18 cellular contexts compared by ENCODE assay signal in genomic region chr19:7633619-7634018, GRCh38. TPM values are rescaled to one million over a fixed set of nuclear protein-coding genes. Genes with fewer than 3 reads are reported as not detected.
DNase-seq lines count a peak whose midpoint lies in the region; ATAC-seq and TF ChIP-seq lines count a peak whose summit lies in the region.
"Had no signal": no experiment of that assay in that cellular context is flagged by ENCODE, and none has a peak within 500 bp of the region (broad histone marks: within the 10 kb centered on the region; RNA-seq: fewer than 3 reads in every experiment).

Gene PCP2 (minus strand): TSS chr19:7633719. CDS start chr19:7633457, 262 bp downstream.

- H3K4me3 ChIP-seq in CD8-positive, alpha-beta memory T cell (ENCODE audit: low read length) = no peak within 1 kb of the TSS
- H3K4me3 ChIP-seq: GM23248, SJSA1 had no signal

- H3K4me1 Mint-ChIP-seq in natural killer cell = peaks cover 29 to 65% of the 10 kb centered on the region in 2 donors
- peaks cover 36 to 41% of the 10 kb centered on the region in 2 donors for H3K4me1 Mint-ChIP-seq in natural killer cell treated with Interleukin-12 subunit alpha and Interleukin-12 subunit beta and Interleukin-15 and Interleukin-18, amount 100 ng/mL, for 72 hours (ENCODE audit: low read depth in 2 of 2)
- peaks cover 23% of the 10 kb centered on the region for H3K4me1 Mint-ChIP-seq in neural crest cell
- H3K4me1 Mint-ChIP-seq in CD8-positive, alpha-beta memory T cell = peaks cover 39 to 59% (median 44%) of the 10 kb centered on the region in 3 donors

- peak within 1 kb of the TSS in 1 of 2 donors; percentile 94 for H3K27ac Mint-ChIP-seq in natural killer cell
- peak within 1 kb of the TSS in 1 of 2 donors; percentile 31 for H3K27ac Mint-ChIP-seq in natural killer cell treated with Interleukin-12 subunit alpha and Interleukin-12 subunit beta and Interleukin-15 and Interleukin-18, amount 100 ng/mL, for 72 hours
- no peak within 1 kb of the TSS for H3K27ac Mint-ChIP-seq in neural crest cell (ENCODE audit: unreplicated experiment)
- peak within 1 kb of the TSS in 4 of 8 donors; percentile 42 to 95 (median 81) for H3K27ac Mint-ChIP-seq in CD8-positive, alpha-beta memory T cell

- CTCF ChIA-PET in CD8-positive, alpha-beta memory T cell (lab: Charles Lee) = interaction anchor here (1.0 kb wide), 2 partner anchors 47 to 288 kb away, joined by 3 to 4 read pairs; partner anchors contain the start of gene TRAPPC5

- H3K9me3 Mint-ChIP-seq in natural killer cell (no peaks in the 10 kb centered on the region), neural crest cell (no peaks in the 10 kb centered on the region)
- H3K9me3 Mint-ChIP-seq in natural killer cell treated with Interleukin-12 subunit alpha and Interleukin-12 subunit beta and Interleukin-15 and Interleukin-18, amount 100 ng/mL, for 72 hours = no peaks in the 10 kb centered on the region
- no peaks in the 10 kb centered on the region for H3K9me3 Mint-ChIP-seq in CD8-positive, alpha-beta memory T cell

- intact Hi-C loops in natural killer cell (cut with micrococcal nuclease) = loop anchor here (10.0 kb wide), 1 partner anchor 51 kb away; the partner anchor contains the start of gene TRAPPC5

- H3K36me3 Mint-ChIP-seq in natural killer cell = no peaks in the 10 kb centered on the region
- peaks cover 9% of the 10 kb centered on the region for H3K36me3 Mint-ChIP-seq in natural killer cell treated with Interleukin-12 subunit alpha and Interleukin-12 subunit beta and Interleukin-15 and Interleukin-18, amount 100 ng/mL, for 72 hours
- H3K36me3 Mint-ChIP-seq in neural crest cell (ENCODE audit: low read depth) = peaks cover 5% of the 10 kb centered on the region
- peaks cover 0 to 32% (median 5%) of the 10 kb centered on the region in 3 donors for H3K36me3 Mint-ChIP-seq in CD8-positive, alpha-beta memory T cell

- H3K36me3 ChIP-seq in CD8-positive, alpha-beta memory T cell (ENCODE audit: insufficient read depth, low read length) = no peaks in the 10 kb centered on the region

- no peak within 1 kb of the TSS for H3K27ac ChIP-seq in CD8-positive, alpha-beta memory T cell (ENCODE audit: low read depth, low read length)
- H3K27ac ChIP-seq: GM23248, SJSA1 had no signal

- H3K27me3 ChIP-seq in CD8-positive, alpha-beta memory T cell (ENCODE audit: insufficient read depth, low read length, poor library complexity, severe bottlenecking) = no peaks in the 10 kb centered on the region

- H3K4me1 ChIP-seq in CD8-positive, alpha-beta memory T cell (ENCODE audit: insufficient read depth, low read length) = peaks cover 43% of the 10 kb centered on the region

- TF ChIP-seq CTCF in natural killer cell (IDR thresholded peaks at IDR 0.05) (no peak), neural crest cell (conservative IDR thresholded peaks at IDR 0.05) (no peak)

- POLR2A ChIA-PET in CD8-positive, alpha-beta memory T cell (lab: Charles Lee) = no interaction called here

- peak within 1 kb of the TSS; percentile 56 for H3K4me3 Mint-ChIP-seq in natural killer cell
- no peak within 1 kb of the TSS for H3K4me3 Mint-ChIP-seq in natural killer cell treated with Interleukin-12 subunit alpha and Interleukin-12 subunit beta and Interleukin-15 and Interleukin-18, amount 100 ng/mL, for 72 hours
- H3K4me3 Mint-ChIP-seq in neural crest cell = peak within 1 kb of the TSS; percentile 65
- peak within 1 kb of the TSS in 3 of 7 donors; percentile 3 to 55 (median 31) for H3K4me3 Mint-ChIP-seq in CD8-positive, alpha-beta memory T cell

- no peaks in the 10 kb centered on the region for H3K9me3 ChIP-seq in CD8-positive, alpha-beta memory T cell (ENCODE audit: low read length)
- H3K9me3 ChIP-seq: SJSA1 had no signal

- H3K27me3 Mint-ChIP-seq in natural killer cell (ENCODE audit: low read depth in 2 of 2) (no peaks in the 10 kb centered on the region), neural crest cell (ENCODE audit: low read depth) (peaks cover 51% of the 10 kb centered on the region)
- H3K27me3 Mint-ChIP-seq in natural killer cell treated with Interleukin-12 subunit alpha and Interleukin-12 subunit beta and Interleukin-15 and Interleukin-18, amount 100 ng/mL, for 72 hours = no peaks in the 10 kb centered on the region
- H3K27me3 Mint-ChIP-seq in CD8-positive, alpha-beta memory T cell = no peaks in the 10 kb centered on the region

- no peak for ATAC-seq in natural killer cell
- no peak for ATAC-seq in natural killer cell treated with Interleukin-12 subunit alpha and Interleukin-12 subunit beta and Interleukin-15 and Interleukin-18, amount 100 ng/mL, for 72 hours
- ATAC-seq in GM18498 (IDR thresholded peaks at IDR 0.05; ENCODE audit: unreplicated experiment) = no peak
- ATAC-seq: PC-3 had no signal

- DNase-seq in natural killer cell (no peak), NCI-H146 treated with DMSO at 0.1 percent for 48 hours (lab: John Stamatoyannopoulos, UW; ENCODE audit: unreplicated experiment) (peak; percentile 27), neural crest cell (ENCODE audit: low read depth, low spot score) (no peak)
- DNase-seq in natural killer cell treated with Interleukin-12 subunit alpha and Interleukin-12 subunit beta and Interleukin-15 and Interleukin-18, amount 100 ng/mL, for 72 hours (ENCODE audit: low spot score) = no peak
- no peak for DNase-seq in CD8-positive, alpha-beta memory T cell
- no peak for DNase-seq in stimulated activated CD8-positive, alpha-beta memory T cell treated with anti-CD3 and anti-CD28 coated beads, Interleukin-4, amount 100 ng/mL, for 48 hours
- DNase-seq: AML-193, DMS153, EL, GM23248, NCI-H1417, NCI-H2081 treated with DMSO at 0.1 percent for 48 hours, NCI-H226, NCI-H526 treated with DMSO at 0.1 percent for 48 hours, PC-3 had no signal

RNA-seq across cellular contexts. Expression of gene PCP2, which starts in this region (rescaled TPM):
- 1 to 10 TPM; 5.4 to 8.4 (median 7.7) TPM for total RNA-seq in natural killer cell
- total RNA-seq in natural killer cell treated with Interleukin-12 subunit alpha and Interleukin-12 subunit beta and Interleukin-15 and Interleukin-18, amount 100 ng/mL, for 72 hours = 1 to 10 TPM; 1.2 to 1.5 TPM
- not detected in 2 replicates for total RNA-seq in neural crest cell
- total RNA-seq in CD8-positive, alpha-beta memory T cell = under 1 TPM; 0.48 to 0.91 TPM
- not detected for polyA plus RNA-seq in CD8-positive, alpha-beta memory T cell
- total RNA-seq: GM23248, LHCN-M2, PC-3, SJSA1 had no signal
- polyA plus RNA-seq: GM23248 had no signal
